ENCODE assay signal across 8 cellular contexts in the genomic region with DNA sequence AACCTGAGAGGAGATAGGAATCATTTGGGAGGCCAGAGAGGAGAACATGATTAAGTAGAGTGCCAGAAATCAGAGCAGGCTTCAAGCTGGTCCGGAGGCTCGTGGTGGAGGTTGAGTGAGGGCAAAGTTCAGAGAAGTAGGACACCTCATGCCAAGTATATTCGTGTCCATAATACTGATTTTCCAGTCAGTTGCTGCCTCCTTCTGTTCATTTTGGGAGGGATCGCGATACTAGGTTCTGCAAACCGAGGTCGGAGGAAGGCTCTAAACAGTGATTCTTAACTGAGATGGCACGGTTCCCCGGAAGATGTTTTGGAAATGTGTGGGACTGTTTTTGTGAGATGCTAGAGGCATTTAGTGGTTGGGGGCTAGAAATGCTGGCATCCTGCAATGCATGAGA. TPM values are rescaled to one million over a fixed set of nuclear protein-coding genes. Genes with fewer than 3 reads are reported as not detected.
A peak's percentile ranks its signal among the peaks of the same experiment; 100 is the strongest.
DNase-seq lines count a peak whose midpoint lies in the region; ATAC-seq and TF ChIP-seq lines count a peak whose summit lies in the region.

No MANE protein-coding gene starts in this region.

- peaks cover 7% of the 10 kb centered on the region for H3K4me1 ChIP-seq in CD8-positive, alpha-beta T cell (ENCODE audit: insufficient read depth, low read length)
- no peaks in the 10 kb centered on the region for H3K4me1 ChIP-seq in HEK293 (ENCODE audit: control insufficient read depth, insufficient read depth, low read length)
- H3K4me1 ChIP-seq in parathyroid adenoma, result no peaks in the 10 kb centered on the region

- no peak overlapping the region for H2AFZ ChIP-seq in parathyroid adenoma

- no peaks in the 10 kb centered on the region for H3K9me3 ChIP-seq in CD8-positive, alpha-beta T cell (ENCODE audit: low read length)
- H3K9me3 ChIP-seq in HEK293 (ENCODE audit: control insufficient read depth, insufficient read depth, low read depth, low read length) (no peaks in the 10 kb centered on the region), T-helper 17 cell (ENCODE audit: control insufficient read depth, low read length, poor library complexity, severe bottlenecking) (no peaks in the 10 kb centered on the region), parathyroid adenoma (ENCODE audit: control insufficient read depth, low read length) (no peaks in the 10 kb centered on the region)

- peaks cover 12% of the 10 kb centered on the region for H3K4me1 Mint-ChIP-seq in CD8-positive, alpha-beta T cell (ENCODE audit: low read depth)
- H3K4me1 Mint-ChIP-seq in T-helper 17 cell, result peaks cover 18% of the 10 kb centered on the region

- no peak overlapping the region for H3K4me3 Mint-ChIP-seq in CD8-positive, alpha-beta T cell
- peak overlapping the region; percentile 21 for H3K4me3 Mint-ChIP-seq in T-helper 17 cell

- H3K4me3 ChIP-seq in CD8-positive, alpha-beta T cell (ENCODE audit: low read depth, low read length), result no peak overlapping the region
- H3K4me3 ChIP-seq in HEK293 (ENCODE audit: low read depth, low read length), result no peak overlapping the region
- H3K4me3 ChIP-seq in epithelial cell of esophagus (ENCODE audit: low read length), result no peak overlapping the region
- H3K4me3 ChIP-seq in parathyroid adenoma (ENCODE audit: low read depth, low read length), result no peak overlapping the region

- TF ChIP-seq CTCF in CD8-positive, alpha-beta T cell (IDR thresholded peaks at IDR 0.05), result peak; percentile 42
- TF ChIP-seq CTCF in HEK293 (tag by site-specific recombination; IDR thresholded peaks at IDR 0.05), result no peak
- peak; percentile 64 for TF ChIP-seq CTCF in epithelial cell of esophagus (IDR thresholded peaks at IDR 0.05; ENCODE audit: insufficient read depth, low read depth, low read length, missing control alignments)
- peak; percentile 42 for TF ChIP-seq CTCF in parathyroid adenoma (IDR thresholded peaks at IDR 0.05)

- peak in 5 of 7 experiments; percentile 16 to 65 (median 26) for DNase-seq in CD8-positive, alpha-beta T cell
- peak in 1 of 3 donors; percentile 24 for DNase-seq in T-helper 17 cell
- peak; percentile 79 for DNase-seq in epithelial cell of esophagus (ENCODE audit: low read depth)
- no peak for DNase-seq in germinal center (ENCODE audit: low spot score)

- POLR2A ChIA-PET in CD8-positive, alpha-beta T cell (lab: Charles Lee), result interaction anchor here (0.9 to 1.1 kb wide), 2 partner anchors 14 to 66 kb away, joined by 3 to 4 read pairs; a partner anchor contains a TSS
- POLR2A ChIA-PET in HEK293 (lab: Yijun Ruan, JAX), result no interaction called here

- H3K27ac ChIP-seq in CD8-positive, alpha-beta T cell (ENCODE audit: low read depth, low read length), result no peak overlapping the region
- H3K27ac ChIP-seq in HEK293 (ENCODE audit: extremely low read depth, low read depth, low read length) (no peak overlapping the region), parathyroid adenoma (no peak overlapping the region)

- H3K9ac ChIP-seq in parathyroid adenoma, result no peak overlapping the region

- no peaks in the 10 kb centered on the region for H3K79me2 ChIP-seq in parathyroid adenoma

- H3K36me3 Mint-ChIP-seq in CD8-positive, alpha-beta T cell, result no peaks in the 10 kb centered on the region
- no peaks in the 10 kb centered on the region for H3K36me3 Mint-ChIP-seq in T-helper 17 cell (ENCODE audit: low read depth)

- intact Hi-C loops in CD8-positive, alpha-beta T cell (cut with DNase I, micrococcal nuclease), result loop anchor here (1.0 to 2.0 kb wide), 4 partner anchors 32 to 146 kb away; no protein-coding TSS in a partner anchor

- no peaks in the 10 kb centered on the region for H3K9me3 Mint-ChIP-seq in CD8-positive, alpha-beta T cell

- no peaks in the 10 kb centered on the region for H3K36me3 ChIP-seq in CD8-positive, alpha-beta T cell (ENCODE audit: insufficient read depth, low read length)
- no peaks in the 10 kb centered on the region for H3K36me3 ChIP-seq in HEK293 (ENCODE audit: control insufficient read depth in 2 of 2, insufficient read depth in 1 of 2, low read length in 2 of 2)
- no peaks in the 10 kb centered on the region for H3K36me3 ChIP-seq in parathyroid adenoma (ENCODE audit: control insufficient read depth, insufficient read depth, low read length)

- no peak overlapping the region for H3K27ac Mint-ChIP-seq in CD8-positive, alpha-beta T cell
- H3K27ac Mint-ChIP-seq in T-helper 17 cell, result no peak overlapping the region

- peak; percentile 43 for ATAC-seq in CD8-positive, alpha-beta T cell
- peak; percentile 71 for ATAC-seq in T-helper 17 cell
- ATAC-seq in HG03196 (IDR thresholded peaks at IDR 0.05; ENCODE audit: unreplicated experiment), result no peak
- no peak for ATAC-seq in HG03378 (IDR thresholded peaks at IDR 0.05; ENCODE audit: unreplicated experiment)

- no peaks in the 10 kb centered on the region for H3K27me3 Mint-ChIP-seq in CD8-positive, alpha-beta T cell (ENCODE audit: low read depth)
- H3K27me3 Mint-ChIP-seq in T-helper 17 cell, result no peaks in the 10 kb centered on the region

- no peaks in the 10 kb centered on the region for H3K27me3 ChIP-seq in CD8-positive, alpha-beta T cell (ENCODE audit: insufficient read depth, low read length)
- no peaks in the 10 kb centered on the region for H3K27me3 ChIP-seq in parathyroid adenoma (ENCODE audit: control insufficient read depth, insufficient read depth, low read length)

- no peak overlapping the region for H3K4me2 ChIP-seq in parathyroid adenoma (ENCODE audit: low read length)

- CTCF ChIA-PET in CD8-positive, alpha-beta T cell (lab: Charles Lee), result interaction anchor here (0.7 to 3.1 kb wide), 39 partner anchors 8 to 153 kb away, joined by 3 to 44 read pairs (median 5); a partner anchor contains a TSS
- CTCF ChIA-PET in HEK293 (lab: Yijun Ruan, JAX), result interaction anchor here (0.6 to 2.7 kb wide), 8 partner anchors 9 to 146 kb away, joined by 3 to 25 read pairs (median 5); no protein-coding TSS in a partner anchor

TF ChIP-seq in HEK293, 187 proteins besides CTCF, POLR2A, EP300 and RAD21:
- TF ChIP-seq ZNF155 (tag by site-specific recombination; IDR thresholded peaks at IDR 0.05) (no peak), ZNF654 (tag by site-specific recombination; IDR thresholded peaks at IDR 0.05; ENCODE audit: low read depth) (peak; percentile 32; the same call in 1 of the 2 replicates)
TF ChIP-seq in HEK293: peak in this region for 1.

RNA-seq across cellular contexts. Expression of a gene that starts 13.6 kb away (rescaled TPM):
- total RNA-seq in CD8-positive, alpha-beta T cell, result 100 to 1,000 TPM; 413 to 436 TPM
- total RNA-seq in T-helper 17 cell, result 100 to 1,000 TPM; 511 to 544 TPM

RNA-seq across cellular contexts. Expression of a gene that starts 26.8 kb away (rescaled TPM):
- 1 to 10 TPM; 1.2 to 1.4 TPM for total RNA-seq in CD8-positive, alpha-beta T cell
- under 1 TPM; 0.50 to 0.99 TPM for total RNA-seq in T-helper 17 cell

RNA-seq across cellular contexts. Expression of a gene that starts 38.8 kb away (rescaled TPM):
- 10 to 100 TPM; 15.3 to 16.8 TPM for total RNA-seq in CD8-positive, alpha-beta T cell
- total RNA-seq in T-helper 17 cell, result 10 to 100 TPM; 24.5 to 26.4 TPM

RNA-seq across cellular contexts. Expression of a gene that starts 51.6 kb away (rescaled TPM):
- 100 to 1,000 TPM; 244 to 265 TPM for total RNA-seq in CD8-positive, alpha-beta T cell
- total RNA-seq in T-helper 17 cell, result 100 to 1,000 TPM; 313 to 354 TPM

RNA-seq across cellular contexts. Expression of a gene that starts 53.2 kb away (rescaled TPM):
- 10 to 100 TPM; 88.8 to 98.6 TPM for total RNA-seq in CD8-positive, alpha-beta T cell
- 100 to 1,000 TPM; 156 to 170 TPM for total RNA-seq in T-helper 17 cell

Comparison
In these comparisons a context has a peak if more than half of its experiments do, and no peak if none do; other contexts are left out.
1. ATAC-seq: peak in CD8-positive, alpha-beta T cell (single experiment) and T-helper 17 cell (single experiment); none in HG03196 (single experiment) and HG03378 (single experiment).